Comparison of ENCODE assay signal across 8 cellular contexts in genomic region chr17:2724783-2725164, GRCh38. TPM values are rescaled to one million over a fixed set of nuclear protein-coding genes. Genes with fewer than 3 reads are reported as not detected.
DNase-seq lines count a peak whose midpoint lies in the region; ATAC-seq and TF ChIP-seq lines count a peak whose summit lies in the region.

No MANE protein-coding gene starts in this region.

- H3K4me1 Mint-ChIP-seq in H9: peaks cover 9 to 39% of the 10 kb centered on the region in 2 experiments
- peaks cover 3% of the 10 kb centered on the region for H3K4me1 Mint-ChIP-seq in activated CD8-positive, alpha-beta memory T cell treated with anti-CD3 and anti-CD28 coated beads, Interleukin-2, amount 10 ng/mL, durations not matched to agents 7 days and 5 days
- no peaks in the 10 kb centered on the region for H3K4me1 Mint-ChIP-seq in progenitor cell of endocrine pancreas (ENCODE audit: low read depth)

- H2BK120ac ChIP-seq in H9 (ENCODE audit: low read depth, low read length, poor library complexity, severe bottlenecking): no peak overlapping the region

- no peak overlapping the region for H3K4me2 ChIP-seq in H9 (ENCODE audit: insufficient read depth, insufficient read length, low read length)

- H4K20me1 ChIP-seq in H9 (ENCODE audit: control insufficient read depth, insufficient read depth, insufficient read length): no peaks in the 10 kb centered on the region

- no peak for TF ChIP-seq POLR2A in gastroesophageal sphincter (IDR thresholded peaks at IDR 0.05)

- H3K79me2 ChIP-seq in H9 (ENCODE audit: insufficient read depth, low read length): no peaks in the 10 kb centered on the region

- no peak overlapping the region for H2BK15ac ChIP-seq in H9 (ENCODE audit: low read depth, low read length)

- no peak overlapping the region for H2BK5ac ChIP-seq in H9 (ENCODE audit: insufficient read length, low read length)

- H3K27ac ChIP-seq in H9 (ENCODE audit: insufficient read length, low read depth, low read length) (no peak overlapping the region), gastroesophageal sphincter (peak overlapping the region in 1 of 4 donors; percentile 64)

- no peak overlapping the region for H3T11ph ChIP-seq in H9 (ENCODE audit: low read length)

- H3K27me3 ChIP-seq in H9 (ENCODE audit: insufficient read depth, low read length) (no peaks in the 10 kb centered on the region), gastroesophageal sphincter (peaks cover 75% of the 10 kb centered on the region)

- CTCF ChIA-PET in activated CD8-positive, alpha-beta memory T cell treated with anti-CD3 and anti-CD28 coated beads, Interleukin-2, amount 10 ng/mL, durations not matched to agents 7 days and 5 days (lab: Charles Lee): interaction anchor here (0.8 to 1.5 kb wide), 2 partner anchors 62 to 342 kb away, joined by 3 to 7 read pairs; no protein-coding TSS in a partner anchor

- no peak overlapping the region for H4K8ac ChIP-seq in H9 (replicated peaks; ENCODE audit: insufficient read length, low read depth, low read length)

- no peak for TF ChIP-seq EP300 in gastroesophageal sphincter (IDR thresholded peaks at IDR 0.05)

- H3K18ac ChIP-seq in H9 (ENCODE audit: insufficient read length, low read depth, low read length): no peak overlapping the region

- DNase-seq in H9 (peak; percentile 85), progenitor cell of endocrine pancreas (ENCODE audit: low spot score, unreplicated experiment) (no peak), NCI-H446 (lab: John Stamatoyannopoulos, UW) (no peak), DMS153 (lab: John Stamatoyannopoulos, UW) (no peak), H4 (ENCODE audit: low spot score) (no peak)
- DNase-seq in activated CD8-positive, alpha-beta memory T cell treated with anti-CD3 and anti-CD28 coated beads, Interleukin-2, amount 10 ng/mL, durations not matched to agents 7 days and 5 days: no peak

- H3K36me3 Mint-ChIP-seq in H9 (ENCODE audit: insufficient read depth in 1 of 3, low read depth in 3 of 3) (peaks cover 3 to 18% (median 11%) of the 10 kb centered on the region in 3 experiments; a peak in 5 of 7 replicates), progenitor cell of endocrine pancreas (ENCODE audit: insufficient read depth) (no peaks in the 10 kb centered on the region)
- no peaks in the 10 kb centered on the region for H3K36me3 Mint-ChIP-seq in activated CD8-positive, alpha-beta memory T cell treated with anti-CD3 and anti-CD28 coated beads, Interleukin-2, amount 10 ng/mL, durations not matched to agents 7 days and 5 days

- no peak overlapping the region for H3K4ac ChIP-seq in H9 (ENCODE audit: low read depth, low read length)

- no peak overlapping the region for H3K14ac ChIP-seq in H9 (ENCODE audit: insufficient read depth, low read length)

- no peak overlapping the region for H2BK20ac ChIP-seq in H9 (ENCODE audit: low read depth, low read length, poor library complexity, severe bottlenecking)

- H3K79me1 ChIP-seq in H9 (ENCODE audit: insufficient read depth, low read depth, low read length, poor library complexity, severe bottlenecking): no peaks in the 10 kb centered on the region

- no peaks in the 10 kb centered on the region; a peak in 1 of 5 replicates for H3K9me3 Mint-ChIP-seq in H9
- no peaks in the 10 kb centered on the region for H3K9me3 Mint-ChIP-seq in activated CD8-positive, alpha-beta memory T cell treated with anti-CD3 and anti-CD28 coated beads, Interleukin-2, amount 10 ng/mL, durations not matched to agents 7 days and 5 days (ENCODE audit: low read depth)
- H3K9me3 Mint-ChIP-seq in progenitor cell of endocrine pancreas (ENCODE audit: low read depth): no peaks in the 10 kb centered on the region

- H3K9ac ChIP-seq in H9 (ENCODE audit: extremely low read depth, insufficient read length, low read length): no peak overlapping the region

- peak overlapping the region in 1 of 2 donors; percentile 51 for H3K4me3 ChIP-seq in gastroesophageal sphincter

- H3K56ac ChIP-seq in H9 (ENCODE audit: insufficient read length, low read depth, low read length): no peak overlapping the region

- WGBS in H9 (ENCODE audit: extremely low coverage, insufficient read length, low lambda C conversion rate): no CpG with 5 or more reads among the region's 40 CpGs
- 2% methylated on average over 18 of the region's 40 CpGs; no CpG with 5 or more reads in 1 of the 2 donors for WGBS in gastroesophageal sphincter (ENCODE audit: low coverage in 1 of 2), 2 donors

- peak; percentile 80 for ATAC-seq in activated CD8-positive, alpha-beta memory T cell treated with anti-CD3 and anti-CD28 coated beads, Interleukin-2, amount 10 ng/mL, durations not matched to agents 7 days and 5 days
- peak; percentile 42 for ATAC-seq in gastroesophageal sphincter
- ATAC-seq in GM18858 (IDR thresholded peaks at IDR 0.05; ENCODE audit: unreplicated experiment): no peak

- H3K4me3 Mint-ChIP-seq in H9 (peak overlapping the region; percentile 51 to 59; a peak in 3 of 5 replicates), progenitor cell of endocrine pancreas (ENCODE audit: low read depth) (peak overlapping the region; percentile 11)
- H3K4me3 Mint-ChIP-seq in activated CD8-positive, alpha-beta memory T cell treated with anti-CD3 and anti-CD28 coated beads, Interleukin-2, amount 10 ng/mL, durations not matched to agents 7 days and 5 days: no peak overlapping the region

- H3K4me1 ChIP-seq in H9 (ENCODE audit: insufficient read depth, low read length): peaks cover 3% of the 10 kb centered on the region; the same call in 1 of the 2 replicates
- H3K4me1 ChIP-seq in gastroesophageal sphincter: peaks cover 0 to 22% (median 4%) of the 10 kb centered on the region in 3 donors

- no peak overlapping the region for H2AK5ac ChIP-seq in H9 (ENCODE audit: insufficient read length, low read length)

- H3K23ac ChIP-seq in H9 (ENCODE audit: insufficient read length, low read depth, low read length): no peak overlapping the region

- H3K23me2 ChIP-seq in H9 (ENCODE audit: insufficient read length, low read depth, low read length, poor library complexity, severe bottlenecking): peaks cover 3% of the 10 kb centered on the region

- H3K9me3 ChIP-seq in H9 (ENCODE audit: control insufficient read depth, low read depth, low read length) (no peaks in the 10 kb centered on the region), gastroesophageal sphincter (no peaks in the 10 kb centered on the region)

- H3K27me3 Mint-ChIP-seq in H9 (ENCODE audit: low read depth) (peaks cover 9% of the 10 kb centered on the region), progenitor cell of endocrine pancreas (peaks cover 40% of the 10 kb centered on the region)
- H3K27me3 Mint-ChIP-seq in activated CD8-positive, alpha-beta memory T cell treated with anti-CD3 and anti-CD28 coated beads, Interleukin-2, amount 10 ng/mL, durations not matched to agents 7 days and 5 days: peaks cover 38% of the 10 kb centered on the region

- no peaks in the 10 kb centered on the region for H3K36me3 ChIP-seq in gastroesophageal sphincter

- H2BK12ac ChIP-seq in H9 (ENCODE audit: insufficient read length, low read depth, low read length): no peak overlapping the region

- H2AFZ ChIP-seq in H9 (ENCODE audit: low read length): no peak overlapping the region

- H3K27ac Mint-ChIP-seq in H9 (no peak overlapping the region), progenitor cell of endocrine pancreas (no peak overlapping the region)
- no peak overlapping the region for H3K27ac Mint-ChIP-seq in activated CD8-positive, alpha-beta memory T cell treated with anti-CD3 and anti-CD28 coated beads, Interleukin-2, amount 10 ng/mL, durations not matched to agents 7 days and 5 days

- H4K91ac ChIP-seq in H9 (ENCODE audit: insufficient read length, low read depth, low read length): no peak overlapping the region

- no peak overlapping the region for H4K5ac ChIP-seq in H9 (ENCODE audit: insufficient read length, low read depth, low read length)

- TF ChIP-seq CTCF in H9 (conservative IDR thresholded peaks at IDR 0.05) (peak; percentile 26; the same call in 1 of the 3 replicates), gastroesophageal sphincter (IDR thresholded peaks at IDR 0.05) (peak in 3 of 4 experiments; percentile 9 to 42 (median 13)), progenitor cell of endocrine pancreas (IDR thresholded peaks at IDR 0.05; ENCODE audit: unreplicated experiment) (peak; percentile 35)

RNA-seq across cellular contexts. Expression of gene CLUH, which starts 13.2 kb away (rescaled TPM):
- total RNA-seq in H9 (2021) (91.3 and 97.0 TPM in 2 replicates), gastroesophageal sphincter (10 to 100 TPM; 42.6 to 87.6 (median 52.9) TPM), progenitor cell of endocrine pancreas (40.2 and 46.9 TPM in 2 replicates)
- total RNA-seq in activated CD8-positive, alpha-beta memory T cell treated with anti-CD3 and anti-CD28 coated beads, Interleukin-2, amount 10 ng/mL, durations not matched to agents 7 days and 5 days: 10 to 100 TPM; 65.0 to 81.1 TPM
- total RNA-seq in H4 (2014; rRNA removed; shearing (Covaris generic)): 11.4 and 14.4 TPM in 2 replicates

RNA-seq across cellular contexts. Expression of gene CCDC92B, which starts 24.7 kb away (rescaled TPM):
- 7.1 and 8.0 TPM in 2 replicates for total RNA-seq in H9 (2021)
- under 1 TPM in 1 of 2 experiments, not detected in 1; 0.12 TPM for total RNA-seq in activated CD8-positive, alpha-beta memory T cell treated with anti-CD3 and anti-CD28 coated beads, Interleukin-2, amount 10 ng/mL, durations not matched to agents 7 days and 5 days
- under 1 TPM in 1 of 4 donors, not detected in 3; 0.08 TPM for total RNA-seq in gastroesophageal sphincter
- total RNA-seq in progenitor cell of endocrine pancreas: 0.87 and 1.3 TPM in 2 replicates
- not detected in 2 replicates for total RNA-seq in H4 (2014; rRNA removed; shearing (Covaris generic))
